ENCODE assay signal across 10 cellular contexts in genomic region chr17:73290399-73291259, GRCh38. TPM values are rescaled to one million over a fixed set of nuclear protein-coding genes. Genes with fewer than 3 reads are reported as not detected.
DNase-seq lines count a peak whose midpoint lies in the region; ATAC-seq and TF ChIP-seq lines count a peak whose summit lies in the region.
"Had no signal": no experiment of that assay in that cellular context is flagged by ENCODE, and none has a peak within 500 bp of the region (broad histone marks: within the 10 kb centered on the region; RNA-seq: fewer than 3 reads in every experiment).

No MANE protein-coding gene starts in this region.

- H3K4me1 ChIP-seq in spleen: peaks cover 19 to 94% (median 55%) of the 10 kb centered on the region in 6 donors

- TF ChIP-seq CTCF in coronary artery (IDR thresholded peaks at IDR 0.05) (no peak), spleen (IDR thresholded peaks at IDR 0.05 in 8 of 11, conservative IDR thresholded peaks at IDR 0.05 in 3 of 11) (no peak)

- H3K36me3 ChIP-seq in spleen: peaks cover 0 to 9% (median 3%) of the 10 kb centered on the region in 6 donors

- H3K9me3 ChIP-seq in spleen: no peaks in the 10 kb centered on the region

- H3K27ac ChIP-seq in coronary artery (peak overlapping the region; percentile 95 to 97), spleen (peak overlapping the region; percentile 42 to 81 (median 70))

- intact Hi-C loops in spleen (cut with DNase I; ENCODE audit: low total_unique reads): no loop called here

- no peaks in the 10 kb centered on the region for H3K27me3 ChIP-seq in spleen (replicated peaks in 1 of 7)

- ATAC-seq in GM21367 (IDR thresholded peaks at IDR 0.05; ENCODE audit: unreplicated experiment) (peak; percentile 26), HG03280 (IDR thresholded peaks at IDR 0.05; ENCODE audit: unreplicated experiment) (peak; percentile 42), left lobe of liver (no peak)

- peak overlapping the region; percentile 60 for H3K4me3 ChIP-seq in coronary artery
- H3K4me3 ChIP-seq in spleen: peak overlapping the region in 1 of 8 donors; percentile 21

- WGBS in spleen, 5 donors: 41 to 55% (median 45%) methylated on average over 13 to 16 of the region's 16 CpGs

- no peak for DNase-seq in coronary artery (ENCODE audit: low spot score)
- no peak for DNase-seq in spleen
- DNase-seq in SW480 (ENCODE audit: low spot score): no peak
- no peak for DNase-seq in epidermal melanocyte (ENCODE audit: insufficient read length, low spot score)
- DNase-seq in NCI-H187 (lab: John Stamatoyannopoulos, UW): no peak
- no peak for DNase-seq in left lobe of liver (ENCODE audit: low spot score)
- DNase-seq: naive B cell had no signal

- TF ChIP-seq POLR2A in spleen (IDR thresholded peaks at IDR 0.05): no peak

RNA-seq across cellular contexts. Expression of gene CDC42EP4, which starts 21.2 kb away (rescaled TPM):
- total RNA-seq in spleen (10 to 100 TPM; 31.9 to 69.6 (median 50.1) TPM), left lobe of liver (35.5 TPM)
- 10 to 100 TPM in 2 of 3 donors, 1 to 10 TPM in 1; 7.9 to 14.0 (median 13.9) TPM for polyA plus RNA-seq in spleen

RNA-seq across cellular contexts. Expression of gene CPSF4L, which starts 28.9 kb away (rescaled TPM):
- total RNA-seq in spleen (not detected), left lobe of liver (0.13 TPM)
- polyA plus RNA-seq in spleen: not detected
- total RNA-seq: T-helper 1 cell treated with Interleukin-12 subunit alpha and Interleukin-12 subunit beta and Interleukin-4 antibody, amounts not matched to agents 30 ng/mL and 1 ng/mL, for 36 hours had no signal
